In genomic region chr17:64781810-64782555, GRCh38 we compare ENCODE assay signal across 8 cellular contexts.
DNase-seq lines count a peak whose midpoint lies in the region; ATAC-seq lines count a peak whose summit lies in the region.
"Had no signal": no experiment of that assay in that cellular context is flagged by ENCODE, and none has a peak within 500 bp of the region (broad histone marks: within the 10 kb centered on the region; RNA-seq: fewer than 3 reads in every experiment).

No MANE protein-coding gene starts in this region.

- peak overlapping the region; percentile 65 for H3K4me3 ChIP-seq in HUES64 (ENCODE audit: low read length)
- H3K4me3 ChIP-seq in iPS-18c (ENCODE audit: insufficient read depth, low read depth, low read length): peak overlapping the region; percentile 62; the same call in 1 of the 2 replicates

- H3K27me3 ChIP-seq in HUES64 (ENCODE audit: insufficient read depth, low read length): peaks cover 63% of the 10 kb centered on the region

- H3K36me3 ChIP-seq in HUES64 (ENCODE audit: insufficient read depth, low read length): no peaks in the 10 kb centered on the region

- 56% methylated on average over 17 of the region's 17 CpGs for WGBS in HUES64

- peaks cover 20% of the 10 kb centered on the region for H3K27me3 Mint-ChIP-seq in activated naive CD8-positive, alpha-beta T cell treated with anti-CD3 and anti-CD28 coated beads for 36 hours
- no peaks in the 10 kb centered on the region for H3K27me3 Mint-ChIP-seq in stimulated activated memory B cell treated with anti-CD40 and anti-IgM and Interleukin-4, amounts not matched to agents 10 μg/mL and 1 μg/mL and 100 μg/mL, for 72 hours

- peak overlapping the region; percentile 18 for H3K4me3 Mint-ChIP-seq in activated naive CD8-positive, alpha-beta T cell treated with anti-CD3 and anti-CD28 coated beads for 36 hours
- H3K4me3 Mint-ChIP-seq in stimulated activated memory B cell treated with anti-CD40 and anti-IgM and Interleukin-4, amounts not matched to agents 10 μg/mL and 1 μg/mL and 100 μg/mL, for 72 hours: peak overlapping the region; percentile 68

- H3K9me3 ChIP-seq in HUES64 (ENCODE audit: insufficient read depth, low read depth, low read length): no peaks in the 10 kb centered on the region
- peaks cover 4% of the 10 kb centered on the region for H3K9me3 ChIP-seq in iPS-18c (ENCODE audit: control insufficient read depth, insufficient read depth, low read length)

- H3K36me3 Mint-ChIP-seq in activated naive CD8-positive, alpha-beta T cell treated with anti-CD3 and anti-CD28 coated beads for 36 hours: no peaks in the 10 kb centered on the region
- H3K36me3 Mint-ChIP-seq in stimulated activated memory B cell treated with anti-CD40 and anti-IgM and Interleukin-4, amounts not matched to agents 10 μg/mL and 1 μg/mL and 100 μg/mL, for 72 hours: peaks cover 20% of the 10 kb centered on the region

- H3K4me1 ChIP-seq in HUES64 (ENCODE audit: insufficient read depth, low read length): peaks cover 11% of the 10 kb centered on the region; the same call in 1 of the 2 replicates

- peaks cover 31% of the 10 kb centered on the region for H3K4me1 Mint-ChIP-seq in activated naive CD8-positive, alpha-beta T cell treated with anti-CD3 and anti-CD28 coated beads for 36 hours
- peaks cover 34% of the 10 kb centered on the region for H3K4me1 Mint-ChIP-seq in stimulated activated memory B cell treated with anti-CD40 and anti-IgM and Interleukin-4, amounts not matched to agents 10 μg/mL and 1 μg/mL and 100 μg/mL, for 72 hours

- H3K27ac ChIP-seq in HUES64 (ENCODE audit: low read depth, low read length): no peak overlapping the region
- H3K27ac ChIP-seq: brain microvascular endothelial cell had no signal

- no peaks in the 10 kb centered on the region for H3K9me3 Mint-ChIP-seq in activated naive CD8-positive, alpha-beta T cell treated with anti-CD3 and anti-CD28 coated beads for 36 hours
- no peaks in the 10 kb centered on the region for H3K9me3 Mint-ChIP-seq in stimulated activated memory B cell treated with anti-CD40 and anti-IgM and Interleukin-4, amounts not matched to agents 10 μg/mL and 1 μg/mL and 100 μg/mL, for 72 hours

- no peak for DNase-seq in activated naive CD8-positive, alpha-beta T cell treated with anti-CD3 and anti-CD28 coated beads for 36 hours
- no peak for DNase-seq in occipital lobe (lab: John Stamatoyannopoulos, UW)
- DNase-seq in NCI-H526 (lab: John Stamatoyannopoulos, UW): no peak
- DNase-seq: brain microvascular endothelial cell had no signal

- H3K27ac Mint-ChIP-seq in activated naive CD8-positive, alpha-beta T cell treated with anti-CD3 and anti-CD28 coated beads for 36 hours: peak overlapping the region; percentile 64
- H3K27ac Mint-ChIP-seq in stimulated activated memory B cell treated with anti-CD40 and anti-IgM and Interleukin-4, amounts not matched to agents 10 μg/mL and 1 μg/mL and 100 μg/mL, for 72 hours: no peak overlapping the region

- no peak for ATAC-seq in stimulated activated memory B cell treated with anti-CD40 and anti-IgM and Interleukin-4, amounts not matched to agents 10 μg/mL and 1 μg/mL and 100 μg/mL, for 72 hours
- ATAC-seq in HG02678 (IDR thresholded peaks at IDR 0.05; ENCODE audit: unreplicated experiment): no peak

- peak overlapping the region; percentile 14; the same call in 1 of the 2 replicates for H3K9ac ChIP-seq in HUES64 (ENCODE audit: low read depth, low read length)
